In genomic region chr2:181289698-181290097, GRCh38 we compare ENCODE assay signal across 27 cellular contexts.
"Had no signal": no experiment of that assay in that cellular context is flagged by ENCODE, and none has a peak within 500 bp of the region (broad histone marks: within the 10 kb centered on the region; RNA-seq: fewer than 3 reads in every experiment).

No MANE protein-coding gene starts in this region.

- H3K27me3 Mint-ChIP-seq: activated CD4-positive, alpha-beta memory T cell treated with anti-CD3 and anti-CD28 coated beads for 36 hours; activated CD4-positive, alpha-beta T cell treated with anti-CD3 and anti-CD28 coated beads, Interleukin-2, amount 10 ng/mL, durations not matched to agents 24 days and 14 days; activated naive CD8-positive, alpha-beta T cell had no signal

- H3K36me3 ChIP-seq: ascending aorta, cardiac muscle cell, colonic mucosa, gastrocnemius medialis, left ventricle myocardium inferior, neural progenitor cell, right atrium auricular region, spleen, suprapubic skin, tibial artery, upper lobe of right lung had no signal

- H3K4me1 Mint-ChIP-seq: brain, neural progenitor cell had no signal

- H3K4me3 ChIP-seq: ascending aorta, cardiac muscle cell, colonic mucosa, dorsolateral prefrontal cortex, gastrocnemius medialis, left ventricle myocardium inferior, lung, neural progenitor cell, right atrium auricular region, spleen, suprapubic skin, tibial artery, upper lobe of right lung had no signal

- H3K9me3 ChIP-seq: ascending aorta, colonic mucosa, gastrocnemius medialis, right atrium auricular region, suprapubic skin, upper lobe of right lung had no signal

- H3K27me3 ChIP-seq: ascending aorta, cardiac muscle cell, colonic mucosa, gastrocnemius medialis, neural progenitor cell, right atrium auricular region, spleen, suprapubic skin, tibial artery, upper lobe of right lung had no signal

- H3K4me1 ChIP-seq: ascending aorta, colonic mucosa, gastrocnemius medialis, left ventricle myocardium inferior, neural progenitor cell, right atrium auricular region, spleen, suprapubic skin, upper lobe of right lung had no signal

- FAIRE-seq: islet of Langerhans had no signal

- H3K27ac Mint-ChIP-seq: activated CD4-positive, alpha-beta memory T cell treated with anti-CD3 and anti-CD28 coated beads for 36 hours; activated CD4-positive, alpha-beta T cell treated with anti-CD3 and anti-CD28 coated beads, Interleukin-2, amount 10 ng/mL, durations not matched to agents 24 days and 14 days; activated naive CD8-positive, alpha-beta T cell; activated T-helper 1 cell treated with anti-CD3 and anti-CD28 coated beads, Interleukin-12 subunit alpha, Interleukin-12 subunit beta, Interleukin-2, Interleukin-4 antibody, amounts not matched to agents 30 ng/mL and 10 ng/mL and 1 ng/mL, durations not matched to agents 14 hours and 24 hours and 36 hours; brain; natural killer cell; neural progenitor cell had no signal

- H2AFZ ChIP-seq: neural progenitor cell had no signal

- H3K9me3 Mint-ChIP-seq: natural killer cell had no signal

- H3K4me2 ChIP-seq: neural progenitor cell had no signal

- H3K36me3 Mint-ChIP-seq: brain, natural killer cell, neural progenitor cell had no signal

- ATAC-seq: gastrocnemius medialis, natural killer cell, upper lobe of right lung had no signal

- DNase-seq: activated CD4-positive, alpha-beta memory T cell treated with anti-CD3 and anti-CD28 coated beads for 36 hours; activated CD4-positive, alpha-beta T cell treated with anti-CD3 and anti-CD28 coated beads, Interleukin-2, amount 10 ng/mL, durations not matched to agents 24 days and 14 days; activated gamma-delta T cell; cerebellar nuclear complex; colonic mucosa; dorsolateral prefrontal cortex; effector memory CD4-positive, alpha-beta T cell; gastrocnemius medialis; glutamatergic neuron; left ventricle myocardium inferior; mesendoderm; natural killer cell; spleen; stimulated activated naive CD4-positive, alpha-beta T cell; tibial artery; upper lobe of right lung had no signal

- H3K9ac ChIP-seq: neural progenitor cell had no signal

- H3K4me3 Mint-ChIP-seq: activated CD4-positive, alpha-beta memory T cell treated with anti-CD3 and anti-CD28 coated beads for 36 hours; activated CD4-positive, alpha-beta T cell treated with anti-CD3 and anti-CD28 coated beads, Interleukin-2, amount 10 ng/mL, durations not matched to agents 24 days and 14 days; activated naive CD8-positive, alpha-beta T cell; activated T-helper 1 cell treated with anti-CD3 and anti-CD28 coated beads, Interleukin-12 subunit alpha, Interleukin-12 subunit beta, Interleukin-2, Interleukin-4 antibody, amounts not matched to agents 30 ng/mL and 10 ng/mL and 1 ng/mL, durations not matched to agents 14 hours and 24 hours and 36 hours; brain; natural killer cell; neural progenitor cell had no signal

- H3K27ac ChIP-seq: ascending aorta, cardiac muscle cell, colonic mucosa, dorsolateral prefrontal cortex, gastrocnemius medialis, left ventricle myocardium inferior, neural progenitor cell, right atrium auricular region, spleen, suprapubic skin, tibial artery, upper lobe of right lung, VCaP had no signal
